In genomic region chr20:62732766-62733165, GRCh38 we compare ENCODE assay signal across 25 cellular contexts. TPM values are rescaled to one million over a fixed set of nuclear protein-coding genes. Genes with fewer than 3 reads are reported as not detected.
DNase-seq lines count a peak whose midpoint lies in the region; ATAC-seq and TF ChIP-seq lines count a peak whose summit lies in the region.
"Had no signal": no experiment of that assay in that cellular context is flagged by ENCODE, and none has a peak within 500 bp of the region (broad histone marks: within the 10 kb centered on the region; RNA-seq: fewer than 3 reads in every experiment).

No MANE protein-coding gene starts in this region.

- no peak for TF ChIP-seq EP300 in transverse colon (IDR thresholded peaks at IDR 0.05; ENCODE audit: low read depth)

- peak; percentile 12 for DNase-seq in left ventricle myocardium superior
- DNase-seq in heart right ventricle: no peak
- DNase-seq in T-helper 17 cell: no peak
- DNase-seq in left lung: peak; percentile 10 to 63
- DNase-seq in transverse colon: peak; percentile 2
- DNase-seq in NCI-H524 (lab: John Stamatoyannopoulos, UW): no peak
- no peak for DNase-seq in occipital lobe (lab: John Stamatoyannopoulos, UW)
- no peak for DNase-seq in endothelial cell (ENCODE audit: low spot score)
- DNase-seq: activated T-cell treated with anti-CD3 and anti-CD28 coated beads, Interleukin-2, amount 50 U/mL, for 24 hours; brain microvascular endothelial cell; CD8-positive, alpha-beta memory T cell; MM.1S; NCI-H1417 treated with DMSO at 0.1 percent for 48 hours; NK-92 treated with Interleukin-12 subunit alpha and Interleukin-12 subunit beta, amount 100 ng/mL, for 24 hours; spleen; stimulated activated CD4-positive, alpha-beta T cell treated with anti-CD3 and anti-CD28 coated beads, Interleukin-4, amount 100 ng/mL, for 1 hour; stimulated activated naive CD4-positive, alpha-beta T cell treated with Interleukin-2 at 50 U/mL for 16 hours had no signal

- no peak for ATAC-seq in left ventricle myocardium superior
- no peak for ATAC-seq in heart right ventricle
- ATAC-seq in T-helper 17 cell: no peak
- ATAC-seq in left lung: no peak
- ATAC-seq: K562, psoas muscle had no signal

- no peaks in the 10 kb centered on the region for H3K36me3 ChIP-seq in heart right ventricle
- no peaks in the 10 kb centered on the region for H3K36me3 ChIP-seq in left lung
- H3K36me3 ChIP-seq in transverse colon: no peaks in the 10 kb centered on the region
- H3K36me3 ChIP-seq: brain microvascular endothelial cell, HAP-1, Peyer's patch, spleen, thoracic aorta had no signal

- peaks cover 0 to 18% (median 0%) of the 10 kb centered on the region in 9 donors for H3K4me1 ChIP-seq in heart right ventricle
- H3K4me1 ChIP-seq in left lung: peaks cover 0 to 66% of the 10 kb centered on the region in 2 donors
- H3K4me1 ChIP-seq in transverse colon: peaks cover 0 to 18% (median 0%) of the 10 kb centered on the region in 4 donors
- H3K4me1 ChIP-seq: HAP-1, Peyer's patch, psoas muscle had no signal

- peaks cover 0 to 52% (median 30%) of the 10 kb centered on the region in 7 donors for H3K27me3 ChIP-seq in heart right ventricle
- peaks cover 0 to 61% of the 10 kb centered on the region in 2 donors for H3K27me3 ChIP-seq in left lung
- peaks cover 10% of the 10 kb centered on the region for H3K27me3 ChIP-seq in transverse colon
- H3K27me3 ChIP-seq: brain microvascular endothelial cell, Peyer's patch had no signal

- intact Hi-C loops in left ventricle myocardium superior (cut with micrococcal nuclease) (no loop called here), heart right ventricle (cut with DNase I) (no loop called here), left lung (cut with DNase I) (no loop called here), transverse colon (cut with DNase I; ENCODE audit: low total_unique reads) (no loop called here)

- H3K4me3 Mint-ChIP-seq in T-helper 17 cell: peak overlapping the region; percentile 22
- H3K4me3 Mint-ChIP-seq in endothelial cell (ENCODE audit: unreplicated experiment): no peak overlapping the region
- H3K4me3 Mint-ChIP-seq: activated T-cell treated with anti-CD3 and anti-CD28 coated beads, Interleukin-2, amount 50 U/mL, for 24 hours; mesothelial cell of epicardium; neural crest cell had no signal

- H3K27me3 Mint-ChIP-seq in T-helper 17 cell (no peaks in the 10 kb centered on the region), endothelial cell (ENCODE audit: unreplicated experiment) (no peaks in the 10 kb centered on the region)
- H3K27me3 Mint-ChIP-seq: activated T-cell treated with anti-CD3 and anti-CD28 coated beads, Interleukin-2, amount 50 U/mL, for 24 hours; CD8-positive, alpha-beta memory T cell had no signal

- no peaks in the 10 kb centered on the region for H3K9me3 Mint-ChIP-seq in endothelial cell (ENCODE audit: unreplicated experiment)
- H3K9me3 Mint-ChIP-seq: activated T-cell treated with anti-CD3 and anti-CD28 coated beads, Interleukin-2, amount 50 U/mL, for 24 hours; CD8-positive, alpha-beta memory T cell; neural crest cell had no signal

- 84 to 85% methylated on average over 21 of the region's 21 CpGs for WGBS in heart right ventricle, 2 donors
- WGBS in transverse colon (ENCODE audit: low coverage in 1 of 2), 2 donors: 83 to 86% methylated on average over 1 to 18 of the region's 21 CpGs

- H3K4me1 Mint-ChIP-seq in T-helper 17 cell (peaks cover 7% of the 10 kb centered on the region), endothelial cell (ENCODE audit: unreplicated experiment) (no peaks in the 10 kb centered on the region)
- H3K4me1 Mint-ChIP-seq: neural crest cell had no signal

- in situ Hi-C loops in transverse colon (cut with MboI; ENCODE audit: low pct_ligation_motif_present in 1 of 4, low pct_unique_long_range_greater_than_20kb in 1 of 4, low sequenced_read_pairs in 3 of 4): no loop called here

- TF ChIP-seq CTCF in heart right ventricle (IDR thresholded peaks at IDR 0.05) (no peak), left lung (IDR thresholded peaks at IDR 0.05) (no peak), transverse colon (IDR thresholded peaks at IDR 0.05) (no peak), endothelial cell (IDR thresholded peaks at IDR 0.05; ENCODE audit: unreplicated experiment) (no peak)

- H3K9me3 ChIP-seq in heart right ventricle: no peaks in the 10 kb centered on the region
- H3K9me3 ChIP-seq in T-helper 17 cell (ENCODE audit: control insufficient read depth, low read length, poor library complexity, severe bottlenecking): no peaks in the 10 kb centered on the region
- no peaks in the 10 kb centered on the region for H3K9me3 ChIP-seq in left lung
- no peaks in the 10 kb centered on the region for H3K9me3 ChIP-seq in transverse colon
- H3K9me3 ChIP-seq: HAP-1, Peyer's patch, psoas muscle, spleen, thoracic aorta had no signal

- no peak for TF ChIP-seq POLR2A in transverse colon (IDR thresholded peaks at IDR 0.05)

- peaks cover 2% of the 10 kb centered on the region for H3K36me3 Mint-ChIP-seq in T-helper 17 cell (ENCODE audit: low read depth)
- no peaks in the 10 kb centered on the region for H3K36me3 Mint-ChIP-seq in endothelial cell (ENCODE audit: low read depth, unreplicated experiment)
- H3K36me3 Mint-ChIP-seq: CD8-positive, alpha-beta memory T cell; mesothelial cell of epicardium had no signal

- H3K27ac Mint-ChIP-seq in T-helper 17 cell (peak overlapping the region; percentile 47), endothelial cell (ENCODE audit: unreplicated experiment) (no peak overlapping the region)
- H3K27ac Mint-ChIP-seq: activated T-cell treated with anti-CD3 and anti-CD28 coated beads, Interleukin-2, amount 50 U/mL, for 24 hours; mesothelial cell of epicardium had no signal

- no peak overlapping the region for H3K4me3 ChIP-seq in heart right ventricle
- H3K4me3 ChIP-seq in left lung: no peak overlapping the region
- no peak overlapping the region for H3K4me3 ChIP-seq in transverse colon
- H3K4me3 ChIP-seq: HAP-1, K562, Peyer's patch, psoas muscle, spleen, thoracic aorta had no signal

- H3K27ac ChIP-seq in heart right ventricle (no peak overlapping the region), left lung (no peak overlapping the region), transverse colon (no peak overlapping the region)
- H3K27ac ChIP-seq: brain microvascular endothelial cell, Peyer's patch, psoas muscle, spleen, thoracic aorta had no signal

RNA-seq across cellular contexts. Expression of gene NTSR1, which starts 24.1 kb away (rescaled TPM):
- total RNA-seq in left ventricle myocardium superior (not detected), heart right ventricle (under 1 TPM in 2 of 10 donors, not detected in 8; 0.08 TPM), T-helper 17 cell (under 1 TPM in 1 of 2 donors, not detected in 1; 0.10 TPM), left lung (1 to 10 TPM in 1 of 2 donors, under 1 TPM in 1; 0.12 to 3.5 TPM), transverse colon (10 to 100 TPM in 1 of 4 donors, 1 to 10 TPM in 3; 1.5 to 23.9 (median 4.7) TPM), occipital lobe (6.7 TPM), endothelial cell (ENCODE audit: unreplicated experiment) (not detected)
- polyA plus RNA-seq in heart right ventricle: not detected
- total RNA-seq: CD8-positive, alpha-beta memory T cell; neural crest cell; SK-MEL-5; thoracic aorta had no signal
- polyA plus RNA-seq: CD8-positive, alpha-beta memory T cell had no signal

Comparison
In these comparisons a context has a peak if more than half of its experiments do, and no peak if none do; other contexts are left out.
1. DNase-seq: peak in left ventricle myocardium superior (single experiment), left lung (2 of 2) and transverse colon (single experiment); none in heart right ventricle (0 of 2), T-helper 17 cell (0 of 3), NCI-H524 (0 of 2), occipital lobe (single experiment) and endothelial cell (single experiment).